26 cellular contexts compared by ENCODE assay signal in genomic region chr10:42921951-42922350, GRCh38.
"Had no signal": no experiment of that assay in that cellular context is flagged by ENCODE, and none has a peak within 500 bp of the region (broad histone marks: within the 10 kb centered on the region; RNA-seq: fewer than 3 reads in every experiment).

No MANE protein-coding gene starts in this region.

- H3K4me1 Mint-ChIP-seq: naive B cell had no signal

- FAIRE-seq: endometrium, islet of Langerhans, keratinocyte had no signal

- DNase-seq: colonic mucosa; cortex of kidney; effector CD8-positive, alpha-beta T cell; effector memory CD8-positive, alpha-beta T cell; endodermal cell; erythroblast; esophagus squamous epithelium; foreskin fibroblast; foreskin melanocyte; glutamatergic neuron; heart right ventricle; hippocampal formation; left cardiac atrium; left lung; left ventricle myocardium superior; lower lobe of right lung; mesenchymal stem cell; mucosa of descending colon; naive B cell; naive thymus-derived CD8-positive, alpha-beta T cell had no signal

- H3K27ac Mint-ChIP-seq: dendritic cell treated with granulocyte-macrophage colony-stimulating factor and Interleukin-4, amounts not matched to agents 40 ng/mL and 50 ng/mL, for 4 days; effector memory CD8-positive, alpha-beta T cell; endodermal cell; mesothelial cell of epicardium; naive B cell; naive thymus-derived CD8-positive, alpha-beta T cell had no signal

- H3K4me3 Mint-ChIP-seq: dendritic cell treated with granulocyte-macrophage colony-stimulating factor and Interleukin-4, amounts not matched to agents 40 ng/mL and 50 ng/mL, for 4 days; effector memory CD8-positive, alpha-beta T cell; endodermal cell; mesothelial cell of epicardium; naive B cell; naive thymus-derived CD8-positive, alpha-beta T cell had no signal

- ATAC-seq: effector memory CD8-positive, alpha-beta T cell; esophagus mucosa; heart right ventricle; left cardiac atrium; left lung; left ventricle myocardium superior; lower lobe of right lung; mucosa of descending colon; naive thymus-derived CD8-positive, alpha-beta T cell had no signal

- H3K36me3 Mint-ChIP-seq: mesothelial cell of epicardium had no signal
